In genomic region chr2:71148506-71149063, GRCh38 we compare ENCODE assay signal across 1 cellular context.
TF ChIP-seq lines count a peak whose summit lies in the region.

No MANE protein-coding gene starts in this region.

TF ChIP-seq in IMR-90, 13 proteins besides CTCF, POLR2A, EP300 and RAD21 (continued from another document):
- TF ChIP-seq RFX5 (IDR thresholded peaks at IDR 0.05; ENCODE audit: low read depth, low read length) (no peak), RCOR1 (IDR thresholded peaks at IDR 0.05; ENCODE audit: insufficient replicate concordance, low read length) (no peak), MXI1 (IDR thresholded peaks at IDR 0.05; ENCODE audit: borderline replicate concordance, low read depth, low read length) (no peak), USF2 (IDR thresholded peaks at IDR 0.05; ENCODE audit: low read depth, low read length) (no peak), FOS (IDR thresholded peaks at IDR 0.05; ENCODE audit: low read depth, low read length) (no peak), ELK1 (IDR thresholded peaks at IDR 0.05; ENCODE audit: borderline replicate concordance, low read depth, low read length) (no peak), MAFK (IDR thresholded peaks at IDR 0.05; ENCODE audit: low read depth, low read length) (no peak), CHD1 (IDR thresholded peaks at IDR 0.05; ENCODE audit: low read depth, low read length) (no peak), SMC3 (IDR thresholded peaks at IDR 0.05; ENCODE audit: low read depth, low read length) (no peak), NFE2L2 (IDR thresholded peaks at IDR 0.05; ENCODE audit: low read depth, low read length) (no peak), BHLHE40 (IDR thresholded peaks at IDR 0.05; ENCODE audit: low read depth, low read length) (no peak)
